ENCODE assay signal across 1 cellular context in genomic region chr5:132525299-132525724, GRCh38.
TF ChIP-seq lines count a peak whose summit lies in the region.

No MANE protein-coding gene starts in this region.

TF ChIP-seq in GM23338, 12 proteins besides CTCF, POLR2A, EP300 and RAD21 (continued from another document):
- TF ChIP-seq REST (IDR thresholded peaks at IDR 0.05; ENCODE audit: unreplicated experiment) = no peak
- no peak for TF ChIP-seq EZH2 (IDR thresholded peaks at IDR 0.05; ENCODE audit: low read depth, unreplicated experiment)
- no peak for TF ChIP-seq ZNF462 (CRISPR knock-in tag; IDR thresholded peaks at IDR 0.05)
- no peak for TF ChIP-seq ZNF331 (CRISPR knock-in tag; IDR thresholded peaks at IDR 0.05; ENCODE audit: low read depth)
- TF ChIP-seq JUNB (IDR thresholded peaks at IDR 0.05; ENCODE audit: unreplicated experiment) = no peak
- no peak for TF ChIP-seq STAT1 (IDR thresholded peaks at IDR 0.05; ENCODE audit: unreplicated experiment)
